ENCODE assay signal across 8 cellular contexts in genomic region chr19:50368649-50369570, GRCh38.
DNase-seq lines count a peak whose midpoint lies in the region; ATAC-seq lines count a peak whose summit lies in the region.

No MANE protein-coding gene starts in this region.

- ATAC-seq in GM21619 (IDR thresholded peaks at IDR 0.05; ENCODE audit: unreplicated experiment), result no peak

- DNase-seq in GM04504 (ENCODE audit: low read depth) (peak; percentile 73), HS-27A (ENCODE audit: low read depth) (peak; percentile 81), NOMO-1 treated with dmso at 0.1 percent for 144 hours (lab: John Stamatoyannopoulos, UW; ENCODE audit: unreplicated experiment) (peak; percentile 53), epidermal melanocyte (ENCODE audit: insufficient read length, low spot score) (peak; percentile 97), midbrain (lab: John Stamatoyannopoulos, UW) (peak; percentile 91)
- peak; percentile 91 for DNase-seq in activated CD8-positive, alpha-beta memory T cell treated with anti-CD3 and anti-CD28 coated beads, Interleukin-2, amount 50 U/mL, for 48 hours
- peak; percentile 60 to 65 for DNase-seq in stimulated activated CD8-positive, alpha-beta memory T cell treated with anti-CD3 and anti-CD28 coated beads, Interleukin-15, amount 100 ng/mL, for 48 hours (ENCODE audit: low read depth in 2 of 2)
